Comparison of ENCODE assay signal across 9 cellular contexts in the genomic region with DNA sequence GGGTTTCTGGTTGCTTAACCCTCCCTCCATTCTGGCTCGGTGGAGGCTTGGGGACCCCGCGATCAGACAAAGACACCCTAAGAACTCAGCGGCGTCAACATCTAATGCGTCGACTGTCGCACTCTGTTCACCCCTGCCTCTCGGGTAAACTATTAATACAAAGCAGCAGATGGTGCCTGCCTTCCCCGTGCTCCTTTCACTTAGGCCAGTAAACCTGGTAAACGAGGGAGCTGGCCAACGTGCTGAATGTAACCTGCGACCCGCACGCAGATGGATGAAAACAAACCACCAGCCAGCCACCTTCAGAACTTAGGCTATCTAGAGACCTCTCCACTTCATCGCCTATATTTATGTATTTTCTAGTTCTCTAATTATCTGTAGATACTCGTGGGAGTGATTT. TPM values are rescaled to one million over a fixed set of nuclear protein-coding genes. Genes with fewer than 3 reads are reported as not detected.
A peak's percentile ranks its signal among the peaks of the same experiment; 100 is the strongest.
DNase-seq lines count a peak whose midpoint lies in the region; TF ChIP-seq lines count a peak whose summit lies in the region.
"Had no signal": no experiment of that assay in that cellular context is flagged by ENCODE, and none has a peak within 500 bp of the region (broad histone marks: within the 10 kb centered on the region; RNA-seq: fewer than 3 reads in every experiment).

No MANE protein-coding gene starts in this region.

- no TSS peak for BruUV-seq in Calu3 (replicated peaks; lab: Mats Ljungman, UMichigan)

- H3K27me3 Mint-ChIP-seq in Calu3 (ENCODE audit: unreplicated experiment) = peaks cover 62% of the 10 kb centered on the region
- peaks cover 9% of the 10 kb centered on the region; the same call in 1 of the 2 replicates for H3K27me3 Mint-ChIP-seq in HFFc6 (ENCODE audit: insufficient read depth)

- 6 to 7% methylated on average over 17 of the region's 17 CpGs for WGBS in lower leg skin, 2 donors

- peaks cover 25% of the 10 kb centered on the region for H3K27me3 ChIP-seq in kidney epithelial cell (ENCODE audit: control insufficient read depth, insufficient read depth, low read length)

- H3K4me3 ChIP-seq in LNCaP clone FGC (ENCODE audit: low read depth, low read length) = no peak overlapping the region
- no peak overlapping the region for H3K4me3 ChIP-seq in astrocyte of the spinal cord (ENCODE audit: low read depth, low read length)
- H3K4me3 ChIP-seq in kidney epithelial cell (ENCODE audit: low read depth, low read length) = no peak overlapping the region
- no peak overlapping the region for H3K4me3 ChIP-seq in lower leg skin (ENCODE audit: low read depth, poor library complexity, severe bottlenecking)

- intact Hi-C loops in Calu3 (cut with micrococcal nuclease; ENCODE audit: unreplicated experiment) = loop anchor here (5.0 to 10.0 kb wide), 3 partner anchors 119 to 349 kb away; no protein-coding TSS in a partner anchor
- intact Hi-C loops in lower leg skin (cut with DNase I; ENCODE audit: low total_unique reads) = no loop called here

- no peak for TF ChIP-seq CTCF in Calu3 (IDR thresholded peaks at IDR 0.05; ENCODE audit: unreplicated experiment)
- TF ChIP-seq CTCF in LNCaP clone FGC (IDR thresholded peaks at IDR 0.05; ENCODE audit: control insufficient read depth, extremely low read depth, insufficient read depth) = no peak
- no peak for TF ChIP-seq CTCF in astrocyte of the spinal cord (IDR thresholded peaks at IDR 0.05; ENCODE audit: low read depth, low read length)
- no peak for TF ChIP-seq CTCF in kidney epithelial cell (IDR thresholded peaks at IDR 0.05; ENCODE audit: insufficient read depth, low read length, poor library complexity, severe bottlenecking)
- TF ChIP-seq CTCF in HFFc6 (IDR thresholded peaks at IDR 0.05) = no peak
- no peak for TF ChIP-seq CTCF in lower leg skin (IDR thresholded peaks at IDR 0.05)

- no peak overlapping the region for H3K4me3 Mint-ChIP-seq in Calu3 (ENCODE audit: low read depth, unreplicated experiment)
- no peak overlapping the region for H3K4me3 Mint-ChIP-seq in HFFc6
- H3K4me3 Mint-ChIP-seq: activated naive CD4-positive, alpha-beta T cell treated with anti-CD3 and anti-CD28 coated beads, Interleukin-2, amount 50 U/mL, for 24 hours had no signal

- no peaks in the 10 kb centered on the region for H3K36me3 ChIP-seq in kidney epithelial cell (ENCODE audit: control insufficient read depth, insufficient read depth, low read length)

- H3K36me3 Mint-ChIP-seq in Calu3 (ENCODE audit: insufficient read depth, unreplicated experiment) = peaks cover 15% of the 10 kb centered on the region
- peaks cover 4% of the 10 kb centered on the region; the same call in 1 of the 2 replicates for H3K36me3 Mint-ChIP-seq in HFFc6 (ENCODE audit: low read depth)

- DNase-seq in Calu3 (peak; percentile 72), LNCaP clone FGC (ENCODE audit: low read depth) (peak; percentile 8), astrocyte of the spinal cord (ENCODE audit: low read depth, low spot score) (peak; percentile 56), kidney epithelial cell (ENCODE audit: low read depth) (peak; percentile 16), HFFc6 (no peak), lower leg skin (ENCODE audit: low spot score in 2 of 2) (no peak), OCI-M1 (lab: John Stamatoyannopoulos, UW) (no peak)
- no peak for DNase-seq in central memory CD4-positive, alpha-beta T cell

- CTCF ChIA-PET in Calu3 (lab: Charles Lee) = no interaction called here

- in situ Hi-C loops in astrocyte of the spinal cord (cut with HindIII; ENCODE audit: low sequenced_read_pairs) = no loop called here

- no peak for TF ChIP-seq POLR2A in lower leg skin (IDR thresholded peaks at IDR 0.05)

- H3K9me3 Mint-ChIP-seq in Calu3 (ENCODE audit: low read depth, unreplicated experiment) = peaks cover 2% of the 10 kb centered on the region
- H3K9me3 Mint-ChIP-seq in HFFc6 = peaks cover 32% of the 10 kb centered on the region
- H3K9me3 Mint-ChIP-seq: activated naive CD4-positive, alpha-beta T cell treated with anti-CD3 and anti-CD28 coated beads, Interleukin-2, amount 50 U/mL, for 24 hours had no signal

- peaks cover 8% of the 10 kb centered on the region for H3K4me1 Mint-ChIP-seq in Calu3 (ENCODE audit: low read depth, unreplicated experiment)
- no peaks in the 10 kb centered on the region for H3K4me1 Mint-ChIP-seq in HFFc6 (ENCODE audit: low read depth)
- H3K4me1 Mint-ChIP-seq: activated naive CD4-positive, alpha-beta T cell treated with anti-CD3 and anti-CD28 coated beads, Interleukin-2, amount 50 U/mL, for 24 hours had no signal

- H3K27ac Mint-ChIP-seq in Calu3 (ENCODE audit: unreplicated experiment) (no peak overlapping the region), HFFc6 (no peak overlapping the region)
- H3K27ac Mint-ChIP-seq: activated naive CD4-positive, alpha-beta T cell treated with anti-CD3 and anti-CD28 coated beads, Interleukin-2, amount 50 U/mL, for 24 hours had no signal

RNA-seq across cellular contexts. Expression of a gene that starts 0.8 kb away (rescaled TPM):
- total RNA-seq in Calu3 (2022) (0.54 TPM in 1 of 2 replicates, not detected in the other), kidney epithelial cell (0.08 and 0.48 TPM in 2 replicates), lower leg skin (1 to 10 TPM in 2 of 4 donors, not detected in 2; 2.2 to 6.9 TPM)
- not detected for total RNA-seq in HFFc6 (2021; fragmentation: NEBNext Ultra II Directional; extraction: Animal tissue kit (Norgen Biotek cat#: 25700))

Comparison
In these comparisons a context has a peak if more than half of its experiments do, and no peak if none do; other contexts are left out.
1. DNase-seq: peak in Calu3 (single experiment), LNCaP clone FGC (single experiment), astrocyte of the spinal cord (single experiment) and kidney epithelial cell (single experiment); none in central memory CD4-positive, alpha-beta T cell (single experiment), HFFc6 (single experiment), lower leg skin (0 of 2) and OCI-M1 (single experiment).